Comparison of ENCODE assay signal across 8 cellular contexts in genomic region chr12:3275171-3276041, GRCh38.
DNase-seq lines count a peak whose midpoint lies in the region; ATAC-seq and TF ChIP-seq lines count a peak whose summit lies in the region.

No MANE protein-coding gene starts in this region.

- no peak overlapping the region for H3K9ac ChIP-seq in endodermal cell (ENCODE audit: extremely low read depth, low read length, poor library complexity, severe bottlenecking)

- 53% methylated on average over 26 to 29 of the region's 29 CpGs for WGBS in endodermal cell (ENCODE audit: insufficient coverage in 1 of 2, insufficient read length in 1 of 2), 2 experiments

- H3K27ac Mint-ChIP-seq in CD4-positive, alpha-beta T cell, result no peak overlapping the region
- H3K27ac Mint-ChIP-seq in activated CD8-positive, alpha-beta memory T cell treated with anti-CD3 and anti-CD28 coated beads, Interleukin-2, amount 10 ng/mL, durations not matched to agents 7 days and 5 days, result no peak overlapping the region
- no peak overlapping the region for H3K27ac Mint-ChIP-seq in endodermal cell

- H3K4me3 Mint-ChIP-seq in CD4-positive, alpha-beta T cell, result no peak overlapping the region
- no peak overlapping the region for H3K4me3 Mint-ChIP-seq in activated CD8-positive, alpha-beta memory T cell treated with anti-CD3 and anti-CD28 coated beads, Interleukin-2, amount 10 ng/mL, durations not matched to agents 7 days and 5 days
- H3K4me3 Mint-ChIP-seq in endodermal cell, result peak overlapping the region; percentile 14

- H3K36me3 ChIP-seq in endodermal cell (ENCODE audit: control insufficient read depth, insufficient read depth, low read length) (no peaks in the 10 kb centered on the region), mucosa of descending colon (ENCODE audit: low read depth) (no peaks in the 10 kb centered on the region)

- TF ChIP-seq CTCF in CD4-positive, alpha-beta T cell (IDR thresholded peaks at IDR 0.05), result peak; percentile 98
- TF ChIP-seq CTCF in endodermal cell (conservative IDR thresholded peaks at IDR 0.05), result peak; percentile 100
- peak; percentile 94 for TF ChIP-seq CTCF in mucosa of descending colon (IDR thresholded peaks at IDR 0.05)

- no peak overlapping the region for H3K27ac ChIP-seq in CD4-positive, alpha-beta T cell (ENCODE audit: low read depth, low read length)
- no peak overlapping the region for H3K27ac ChIP-seq in endodermal cell (ENCODE audit: low read depth, low read length)

- no peaks in the 10 kb centered on the region for H3K9me3 Mint-ChIP-seq in CD4-positive, alpha-beta T cell
- no peaks in the 10 kb centered on the region for H3K9me3 Mint-ChIP-seq in activated CD8-positive, alpha-beta memory T cell treated with anti-CD3 and anti-CD28 coated beads, Interleukin-2, amount 10 ng/mL, durations not matched to agents 7 days and 5 days (ENCODE audit: low read depth)
- H3K9me3 Mint-ChIP-seq in endodermal cell, result no peaks in the 10 kb centered on the region

- peak; percentile 43 to 78 (median 63) for DNase-seq in CD4-positive, alpha-beta T cell
- peak; percentile 64 for DNase-seq in NCI-H774 (lab: John Stamatoyannopoulos, UW)
- peak; percentile 74 for DNase-seq in activated CD8-positive, alpha-beta memory T cell treated with anti-CD3 and anti-CD28 coated beads, Interleukin-2, amount 10 ng/mL, durations not matched to agents 7 days and 5 days
- DNase-seq in endodermal cell, result peak; percentile 97
- DNase-seq in mucosa of descending colon, result peak in 2 of 3 donors; percentile 81 to 84
- peak; percentile 20 to 30 for DNase-seq in stimulated activated CD8-positive, alpha-beta memory T cell treated with anti-CD3 and anti-CD28 coated beads, Interleukin-4, amount 100 ng/mL, for 4 hours (ENCODE audit: low read depth in 2 of 2, low spot score in 1 of 2)

- H3K9me3 ChIP-seq in CD4-positive, alpha-beta T cell (ENCODE audit: control insufficient read depth, low read length), result no peaks in the 10 kb centered on the region
- H3K9me3 ChIP-seq in endodermal cell (ENCODE audit: control insufficient read depth, low read length) (no peaks in the 10 kb centered on the region), mucosa of descending colon (no peaks in the 10 kb centered on the region)

- POLR2A ChIA-PET in CD4-positive, alpha-beta T cell (lab: Charles Lee), result interaction anchor here (1.1 kb wide), 1 partner anchor 202 kb away, joined by 7 read pairs; no protein-coding TSS in a partner anchor

- H3K4me3 ChIP-seq in endodermal cell (ENCODE audit: low read length) (no peak overlapping the region), mucosa of descending colon (no peak overlapping the region)

- H3K36me3 Mint-ChIP-seq in CD4-positive, alpha-beta T cell (ENCODE audit: low read depth), result no peaks in the 10 kb centered on the region
- H3K36me3 Mint-ChIP-seq in activated CD8-positive, alpha-beta memory T cell treated with anti-CD3 and anti-CD28 coated beads, Interleukin-2, amount 10 ng/mL, durations not matched to agents 7 days and 5 days, result no peaks in the 10 kb centered on the region
- peaks cover 9% of the 10 kb centered on the region for H3K36me3 Mint-ChIP-seq in endodermal cell (ENCODE audit: low read depth)

- intact Hi-C loops in CD4-positive, alpha-beta T cell (cut with DNase I, micrococcal nuclease), result loop anchor here (1.0 to 10.0 kb wide), 3 partner anchors 140 to 421 kb away; partner anchors contain the start of gene TEX52 (in 1 of the 2)
- intact Hi-C loops in mucosa of descending colon (cut with DNase I, micrococcal nuclease), result loop anchor here (2.0 to 5.0 kb wide), 2 partner anchors 138 to 139 kb away; no protein-coding TSS in a partner anchor

- peaks cover 19% of the 10 kb centered on the region for H3K27me3 Mint-ChIP-seq in CD4-positive, alpha-beta T cell
- H3K27me3 Mint-ChIP-seq in activated CD8-positive, alpha-beta memory T cell treated with anti-CD3 and anti-CD28 coated beads, Interleukin-2, amount 10 ng/mL, durations not matched to agents 7 days and 5 days, result peaks cover 18% of the 10 kb centered on the region
- H3K27me3 Mint-ChIP-seq in endodermal cell (ENCODE audit: insufficient read depth), result no peaks in the 10 kb centered on the region

- CTCF ChIA-PET in CD4-positive, alpha-beta T cell (lab: Charles Lee), result interaction anchor here (0.7 to 2.3 kb wide), 5 partner anchors 24 to 1054 kb away, joined by 3 to 11 read pairs (median 4); no protein-coding TSS in a partner anchor
- CTCF ChIA-PET in activated CD8-positive, alpha-beta memory T cell treated with anti-CD3 and anti-CD28 coated beads, Interleukin-2, amount 10 ng/mL, durations not matched to agents 7 days and 5 days (lab: Charles Lee), result interaction anchor here (0.6 to 3.0 kb wide), 46 partner anchors 9 to 635 kb away, joined by 3 to 40 read pairs (median 4); no protein-coding TSS in a partner anchor

- peak; percentile 66 for ATAC-seq in CD4-positive, alpha-beta T cell (ENCODE audit: poor library complexity)
- ATAC-seq in HG02588 (IDR thresholded peaks at IDR 0.05; ENCODE audit: unreplicated experiment), result peak; percentile 46
- peak; percentile 87 for ATAC-seq in activated CD8-positive, alpha-beta memory T cell treated with anti-CD3 and anti-CD28 coated beads, Interleukin-2, amount 10 ng/mL, durations not matched to agents 7 days and 5 days
- peak; percentile 80 for ATAC-seq in mucosa of descending colon
- ATAC-seq in GM21360 (IDR thresholded peaks at IDR 0.05; ENCODE audit: unreplicated experiment), result no peak

- peaks cover 7% of the 10 kb centered on the region for H3K27me3 ChIP-seq in CD4-positive, alpha-beta T cell (ENCODE audit: control insufficient read depth, insufficient read depth, low read length)
- H3K27me3 ChIP-seq in endodermal cell (ENCODE audit: control insufficient read depth, insufficient read depth, low read length, poor library complexity, severe bottlenecking), result no peaks in the 10 kb centered on the region

- H3K4me1 ChIP-seq in endodermal cell (ENCODE audit: control insufficient read depth, insufficient read depth, low read length) (no peaks in the 10 kb centered on the region), mucosa of descending colon (ENCODE audit: low read depth) (no peaks in the 10 kb centered on the region)

- H3K4me1 Mint-ChIP-seq in CD4-positive, alpha-beta T cell (ENCODE audit: low read depth), result no peaks in the 10 kb centered on the region
- H3K4me1 Mint-ChIP-seq in activated CD8-positive, alpha-beta memory T cell treated with anti-CD3 and anti-CD28 coated beads, Interleukin-2, amount 10 ng/mL, durations not matched to agents 7 days and 5 days, result no peaks in the 10 kb centered on the region
- H3K4me1 Mint-ChIP-seq in endodermal cell, result peaks cover 7% of the 10 kb centered on the region

Comparison
In these comparisons a context has a peak if more than half of its experiments do, and no peak if none do; other contexts are left out.
1. DNase-seq: peak in every context shown above with its lines; median percentile 97 in endodermal cell; 82 in mucosa of descending colon; 74 in activated CD8-positive, alpha-beta memory T cell treated with anti-CD3 and anti-CD28 coated beads, Interleukin-2, amount 10 ng/mL, durations not matched to agents 7 days and 5 days; 64 in NCI-H774; 63 in CD4-positive, alpha-beta T cell; 25 in stimulated activated CD8-positive, alpha-beta memory T cell treated with anti-CD3 and anti-CD28 coated beads, Interleukin-4, amount 100 ng/mL, for 4 hours.